ENCODE assay signal across 15 cellular contexts in the genomic region with DNA sequence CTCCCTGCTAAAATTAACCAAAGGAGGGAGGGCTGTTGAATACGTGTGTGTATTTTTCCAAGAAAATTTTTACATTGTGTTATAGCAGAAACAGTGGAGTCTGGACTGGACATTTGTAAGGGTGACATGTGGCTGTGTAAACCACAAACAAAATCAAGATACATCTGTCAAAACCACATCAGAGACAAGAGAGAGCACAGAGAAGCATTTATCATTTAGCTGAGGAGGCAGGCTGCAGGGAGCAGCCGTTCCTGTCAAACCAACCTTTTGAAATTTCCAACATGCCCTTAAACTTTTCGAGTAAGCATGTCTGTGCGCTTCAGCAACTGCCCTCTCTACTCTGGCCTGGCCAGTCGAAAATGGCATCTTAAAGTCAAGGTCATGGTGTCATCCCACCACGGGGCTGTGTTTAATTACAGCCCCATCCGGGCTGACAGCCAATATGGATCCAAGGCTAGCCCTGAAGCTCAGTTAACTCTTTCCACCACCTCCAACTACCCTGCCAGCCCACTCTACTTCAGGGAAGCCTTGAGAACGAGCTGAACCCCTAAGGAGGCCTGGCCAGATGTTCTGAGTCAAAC. TPM values are rescaled to one million over a fixed set of nuclear protein-coding genes. Genes with fewer than 3 reads are reported as not detected.
DNase-seq lines count a peak whose midpoint lies in the region; ATAC-seq and TF ChIP-seq lines count a peak whose summit lies in the region.
"Had no signal": no experiment of that assay in that cellular context is flagged by ENCODE, and none has a peak within 500 bp of the region (broad histone marks: within the 10 kb centered on the region; RNA-seq: fewer than 3 reads in every experiment).

No MANE protein-coding gene starts in this region.

- no peaks in the 10 kb centered on the region for H3K9me3 ChIP-seq in sigmoid colon
- H3K9me3 ChIP-seq: spleen had no signal

- peak; percentile 42 for ATAC-seq in GM18870 (IDR thresholded peaks at IDR 0.05; ENCODE audit: unreplicated experiment)
- ATAC-seq in HG03103 (IDR thresholded peaks at IDR 0.05; ENCODE audit: low read depth, unreplicated experiment): peak; percentile 34
- ATAC-seq: natural killer cell had no signal

- H3K27ac ChIP-seq in cingulate gyrus (ENCODE audit: low read depth, low read length): peak overlapping the region; percentile 65
- H3K27ac ChIP-seq in sigmoid colon: peak overlapping the region; percentile 56 to 95 (median 87)

- H3K4me1 ChIP-seq in sigmoid colon: peaks cover 0 to 88% (median 68%) of the 10 kb centered on the region in 4 donors

- peak overlapping the region in 2 of 4 donors; percentile 1 to 15 for H3K4me3 ChIP-seq in sigmoid colon

- peaks cover 0 to 13% (median 0%) of the 10 kb centered on the region in 3 donors for H3K27me3 ChIP-seq in sigmoid colon

- TF ChIP-seq CTCF in sigmoid colon (IDR thresholded peaks at IDR 0.05): no peak

- DNase-seq in sigmoid colon: no peak
- DNase-seq in activated effector memory CD4-positive, alpha-beta T cell treated with anti-CD3 and anti-CD28 coated beads, Interleukin-2, amount 50 U/mL, for 16 hours: no peak
- DNase-seq in 8988T: no peak
- no peak for DNase-seq in foreskin melanocyte
- DNase-seq in AG08396 (ENCODE audit: low spot score): no peak
- DNase-seq: activated naive CD4-positive, alpha-beta T cell; CD4-positive, CD25-positive, alpha-beta regulatory T cell; islet precursor cell; natural killer cell; NCI-H1092 treated with DMSO at 0.1 percent for 48 hours; spleen had no signal

- 49 to 50% methylated on average over 8 of the region's 8 CpGs for WGBS in sigmoid colon, 2 donors

- peak in 1 of 4 donors; percentile 14 for TF ChIP-seq EP300 in sigmoid colon (IDR thresholded peaks at IDR 0.05)

- intact Hi-C loops in sigmoid colon (cut with DNase I): loop anchor here (5.0 kb wide), 2 partner anchors 43 to 328 kb away; no protein-coding TSS in a partner anchor

- TF ChIP-seq POLR2A in sigmoid colon (IDR thresholded peaks at IDR 0.05): no peak

- H3K36me3 ChIP-seq in sigmoid colon: no peaks in the 10 kb centered on the region

RNA-seq across cellular contexts. Expression of gene BCL11A, which starts 8.4 kb away (rescaled TPM):
- 10 to 100 TPM; 16.3 to 39.6 (median 19.7) TPM for total RNA-seq in sigmoid colon
- polyA plus RNA-seq in sigmoid colon: 10 to 100 TPM in 1 of 3 donors, 1 to 10 TPM in 2; 3.6 to 14.5 (median 4.4) TPM
- total RNA-seq: T-helper 1 cell treated with Interleukin-12 subunit alpha and Interleukin-12 subunit beta and Interleukin-4 antibody, amounts not matched to agents 30 ng/mL and 1 ng/mL, for 36 hours had no signal
